Comparison of ENCODE assay signal across 19 cellular contexts in the genomic region with DNA sequence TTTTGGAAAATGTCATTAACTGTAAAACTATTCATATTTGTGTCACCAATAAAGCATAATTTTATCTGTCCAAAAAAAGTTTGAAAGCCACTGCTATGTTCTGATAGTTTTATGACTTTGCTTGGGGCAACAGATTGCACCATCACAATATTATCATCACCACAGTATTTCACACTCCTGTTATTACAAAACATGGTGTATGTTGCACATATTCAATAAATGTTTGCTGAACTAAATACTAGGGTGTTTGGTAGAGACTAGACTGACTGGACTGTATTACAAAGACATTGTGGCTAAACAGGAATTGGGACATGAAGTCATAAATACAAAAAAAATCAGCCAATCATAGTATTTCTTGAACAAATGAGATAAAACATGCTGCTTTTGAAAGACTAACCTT. TPM values are rescaled to one million over a fixed set of nuclear protein-coding genes. Genes with fewer than 3 reads are reported as not detected.
A peak's percentile ranks its signal among the peaks of the same experiment; 100 is the strongest.
DNase-seq lines count a peak whose midpoint lies in the region; ATAC-seq, FAIRE-seq and TF ChIP-seq lines count a peak whose summit lies in the region.
"Had no signal": no experiment of that assay in that cellular context is flagged by ENCODE, and none has a peak within 500 bp of the region (broad histone marks: within the 10 kb centered on the region; RNA-seq: fewer than 3 reads in every experiment).

No MANE protein-coding gene starts in this region.

- DNase-seq in AG10803 (ENCODE audit: low read depth): peak; percentile 91
- peak; percentile 10 for DNase-seq in HFFc6
- peak; percentile 49 to 67 for DNase-seq in cardiac fibroblast (ENCODE audit: low read depth in 2 of 2)
- DNase-seq in kidney: no peak
- no peak for DNase-seq in NOMO-1 (lab: John Stamatoyannopoulos, UW; ENCODE audit: unreplicated experiment in 2 of 2)
- no peak for DNase-seq in 8988T
- DNase-seq: ACHN; activated CD4-positive, alpha-beta T cell treated with anti-CD3 and anti-CD28 coated beads for 36 hours; hypothalamus; Kasumi-1; left ventricle myocardium inferior; NCI-H1694 treated with DMSO at 0.1 percent for 48 hours; uterus had no signal

- ATAC-seq in HG02852 (IDR thresholded peaks at IDR 0.05; ENCODE audit: unreplicated experiment) (no peak), GM18519 (IDR thresholded peaks at IDR 0.05; ENCODE audit: low FRiP score, unreplicated experiment) (no peak)
- ATAC-seq: activated CD4-positive, alpha-beta T cell treated with anti-CD3 and anti-CD28 coated beads for 36 hours had no signal

- no peaks in the 10 kb centered on the region; the same call in 1 of the 2 replicates for H3K27me3 Mint-ChIP-seq in HFFc6 (ENCODE audit: insufficient read depth)
- H3K27me3 Mint-ChIP-seq: dendritic cell treated with granulocyte-macrophage colony-stimulating factor and Interleukin-4, amounts not matched to agents 40 ng/mL and 50 ng/mL, for 4 days; stimulated activated naive CD8-positive, alpha-beta T cell treated with anti-CD3 and anti-CD28 coated beads, Interleukin-15, Interleukin-2, amounts not matched to agents 100 ng/mL and 50 ng/mL, for 24 hours had no signal

- no peaks in the 10 kb centered on the region for H3K36me3 ChIP-seq in kidney (ENCODE audit: control insufficient read depth in 1 of 2, insufficient read depth in 2 of 2, low read length in 2 of 2)
- H3K36me3 ChIP-seq: left ventricle myocardium inferior, prostate gland, uterus had no signal

- H3K9me3 ChIP-seq in kidney (ENCODE audit: control insufficient read depth in 1 of 2, low read length in 2 of 2): no peaks in the 10 kb centered on the region
- H3K9me3 ChIP-seq: left ventricle myocardium inferior, prostate gland, uterus had no signal

- H3K9ac ChIP-seq in kidney (ENCODE audit: low read length in 2 of 2): no peak overlapping the region

- H3K4me1 Mint-ChIP-seq in HFFc6 (ENCODE audit: low read depth): peaks cover 25% of the 10 kb centered on the region
- H3K4me1 Mint-ChIP-seq: activated CD4-positive, alpha-beta T cell treated with anti-CD3 and anti-CD28 coated beads for 36 hours had no signal

- H3K36me3 Mint-ChIP-seq in HFFc6 (ENCODE audit: low read depth): peaks cover 6% of the 10 kb centered on the region; the same call in 1 of the 2 replicates

- H3K4me1 ChIP-seq in kidney (ENCODE audit: control insufficient read depth in 1 of 2, insufficient read depth in 1 of 2, low read depth in 1 of 2, low read length in 2 of 2): peaks cover 0 to 5% of the 10 kb centered on the region in 2 donors
- H3K4me1 ChIP-seq: left ventricle myocardium inferior, prostate gland, uterus had no signal

- no peak overlapping the region for H3K4me3 Mint-ChIP-seq in HFFc6
- H3K4me3 Mint-ChIP-seq: activated CD4-positive, alpha-beta T cell treated with anti-CD3 and anti-CD28 coated beads for 36 hours; dendritic cell treated with granulocyte-macrophage colony-stimulating factor and Interleukin-4, amounts not matched to agents 40 ng/mL and 50 ng/mL, for 4 days; stimulated activated naive CD8-positive, alpha-beta T cell treated with anti-CD3 and anti-CD28 coated beads, Interleukin-15, Interleukin-2, amounts not matched to agents 100 ng/mL and 50 ng/mL, for 24 hours had no signal

- H3K4me3 ChIP-seq in AG10803 (ENCODE audit: low read length) (no peak overlapping the region), cardiac fibroblast (replicated peaks in 1 of 2; ENCODE audit: low read depth in 2 of 2, low read length in 2 of 2) (no peak overlapping the region), kidney (ENCODE audit: low read length in 2 of 2) (no peak overlapping the region)
- H3K4me3 ChIP-seq: left ventricle myocardium inferior, prostate gland, uterus had no signal

- intact Hi-C loops in kidney (cut with DNase I): no loop called here

- TF ChIP-seq CTCF in AG10803 (conservative IDR thresholded peaks at IDR 0.05; ENCODE audit: low read length): no peak
- TF ChIP-seq CTCF in HFFc6 (IDR thresholded peaks at IDR 0.05): no peak
- no peak for TF ChIP-seq CTCF in cardiac fibroblast (IDR thresholded peaks at IDR 0.05; ENCODE audit: low read depth, low read length)
- TF ChIP-seq CTCF in kidney (IDR thresholded peaks at IDR 0.05; ENCODE audit: borderline replicate concordance, extremely low read depth, insufficient read depth): no peak

- H3K27ac Mint-ChIP-seq in HFFc6: peak overlapping the region; percentile 7; the same call in 1 of the 2 replicates
- H3K27ac Mint-ChIP-seq: activated CD4-positive, alpha-beta T cell treated with anti-CD3 and anti-CD28 coated beads for 36 hours; dendritic cell treated with granulocyte-macrophage colony-stimulating factor and Interleukin-4, amounts not matched to agents 40 ng/mL and 50 ng/mL, for 4 days; stimulated activated naive CD8-positive, alpha-beta T cell treated with anti-CD3 and anti-CD28 coated beads, Interleukin-15, Interleukin-2, amounts not matched to agents 100 ng/mL and 50 ng/mL, for 24 hours had no signal

- no peaks in the 10 kb centered on the region for H3K9me3 Mint-ChIP-seq in HFFc6
- H3K9me3 Mint-ChIP-seq: dendritic cell treated with granulocyte-macrophage colony-stimulating factor and Interleukin-4, amounts not matched to agents 40 ng/mL and 50 ng/mL, for 4 days; stimulated activated naive CD8-positive, alpha-beta T cell treated with anti-CD3 and anti-CD28 coated beads, Interleukin-15, Interleukin-2, amounts not matched to agents 100 ng/mL and 50 ng/mL, for 24 hours had no signal

- FAIRE-seq in kidney (lab: Jason Lieb, UNC): peak; percentile 19
- FAIRE-seq: GM12891 had no signal

- H3K27ac ChIP-seq in kidney (ENCODE audit: low read depth in 2 of 2, low read length in 2 of 2): no peak overlapping the region
- H3K27ac ChIP-seq: left ventricle myocardium inferior, prostate gland, uterus had no signal

RNA-seq across cellular contexts. Expression of a gene that starts 55.1 kb away (rescaled TPM):
- 10 to 100 TPM; 55.2 to 89.4 (median 70.5) TPM for total RNA-seq in HFFc6 (2021; fragmentation: NEBNext Ultra II Directional; extraction: Animal tissue kit (Norgen Biotek cat#: 25700))
- total RNA-seq in kidney: 69.2 TPM
- polyA plus RNA-seq in kidney (ENCODE audit: insufficient read depth, low read depth, low replicate concordance): 30.7 TPM

Comparison
In these comparisons a context has a peak if more than half of its experiments do, and no peak if none do; other contexts are left out.
1. DNase-seq: peak in AG10803 (single experiment), HFFc6 (single experiment) and cardiac fibroblast (2 of 2); none in kidney (single experiment), NOMO-1 (0 of 2) and 8988T (single experiment).